In genomic region chr1:226934483-226935237, GRCh38 we compare ENCODE assay signal across 24 cellular contexts. TPM values are rescaled to one million over a fixed set of nuclear protein-coding genes. Genes with fewer than 3 reads are reported as not detected.
DNase-seq lines count a peak whose midpoint lies in the region; ATAC-seq, FAIRE-seq and TF ChIP-seq lines count a peak whose summit lies in the region.
"Had no signal": no experiment of that assay in that cellular context is flagged by ENCODE, and none has a peak within 500 bp of the region (broad histone marks: within the 10 kb centered on the region; RNA-seq: fewer than 3 reads in every experiment).

No MANE protein-coding gene starts in this region.

- intact Hi-C loops in HepG2 (cut with micrococcal nuclease; ENCODE audit: unreplicated experiment) (loop anchor here (10.0 kb wide), 1 partner anchor 1150 kb away; the partner anchor contains the start of gene ARF1), right lobe of liver (cut with DNase I) (no loop called here)

- no peaks in the 10 kb centered on the region for H4K20me1 ChIP-seq in HepG2 (ENCODE audit: insufficient read depth, low read length)
- H4K20me1 ChIP-seq in Karpas-422 (ENCODE audit: insufficient read depth, low read depth, low read length), result no peaks in the 10 kb centered on the region
- H4K20me1 ChIP-seq: BLaER1 treated with 17β-estradiol and CSF1 and Interleukin-3, amounts not matched to agents 10 nM and 100 nM had no signal

- H2AFZ ChIP-seq in HepG2 (ENCODE audit: low read length) (no peak overlapping the region), Karpas-422 (ENCODE audit: low read length) (no peak overlapping the region)

- H3K9ac ChIP-seq in HepG2 (ENCODE audit: insufficient read depth, low read depth, low read length), result no peak overlapping the region
- H3K9ac ChIP-seq in Karpas-422 (ENCODE audit: low read length), result no peak overlapping the region
- H3K9ac ChIP-seq: BLaER1 treated with 17β-estradiol and CSF1 and Interleukin-3, amounts not matched to agents 10 nM and 100 nM had no signal

- H3K79me2 ChIP-seq in HepG2 (ENCODE audit: insufficient read depth, low read length) (no peaks in the 10 kb centered on the region), Karpas-422 (ENCODE audit: low read length) (no peaks in the 10 kb centered on the region)

- H3K4me2 ChIP-seq in HepG2 (ENCODE audit: low read depth, low read length), result no peak overlapping the region
- no peak overlapping the region for H3K4me2 ChIP-seq in Karpas-422 (ENCODE audit: low read depth, low read length, poor library complexity, severe bottlenecking)
- H3K4me2 ChIP-seq: A549; BLaER1 treated with 17β-estradiol and CSF1 and Interleukin-3, amounts not matched to agents 10 nM and 100 nM had no signal

- H3K9me3 ChIP-seq in HepG2 (ENCODE audit: low read length), result peaks cover 14% of the 10 kb centered on the region
- H3K9me3 ChIP-seq in right lobe of liver, result peaks cover 0 to 6% (median 0%) of the 10 kb centered on the region in 4 donors
- peaks cover 17% of the 10 kb centered on the region for H3K9me3 ChIP-seq in Karpas-422 (ENCODE audit: low read length)
- H3K9me3 ChIP-seq: BE2C had no signal

- no peak for DNase-seq in HepG2 (ENCODE audit: low spot score)
- DNase-seq in right lobe of liver, result no peak
- DNase-seq in Karpas-422, result peak; percentile 42
- DNase-seq in astrocyte of the spinal cord (ENCODE audit: low read depth, low spot score), result peak; percentile 2
- DNase-seq in NCI-H1417 (lab: John Stamatoyannopoulos, UW), result no peak
- DNase-seq in NCI-H1417 treated with DMSO at 0.1 percent for 48 hours (lab: John Stamatoyannopoulos, UW), result no peak
- DNase-seq in anterior cingulate cortex (lab: John Stamatoyannopoulos, UW), result no peak
- DNase-seq: 8988T; ACHN; AML-193; BE2C; Calu3; CD4-positive, alpha-beta T cell; CD8-positive, alpha-beta memory T cell; DMS53; DMS79 treated with DMSO at 0.1 percent for 48 hours; GF-D8; GOT3 had no signal

- H3K36me3 ChIP-seq in HepG2 (replicated peaks in 1 of 2; ENCODE audit: control insufficient read depth in 1 of 2, insufficient read depth in 2 of 2, low read length in 2 of 2) (no peaks in the 10 kb centered on the region), right lobe of liver (no peaks in the 10 kb centered on the region), Karpas-422 (ENCODE audit: insufficient read depth, low read length) (no peaks in the 10 kb centered on the region)
- H3K36me3 ChIP-seq: BE2C, HAP-1 had no signal

- WGBS in HepG2 (ENCODE audit: low lambda C conversion rate), result 94% methylated on average over 3 of the region's 3 CpGs
- WGBS in right lobe of liver (ENCODE audit: insufficient coverage, low coverage, low lambda C conversion rate, missing lambda C conversion rate), result 59% methylated on average over 2 of the region's 3 CpGs

- TF ChIP-seq EP300 in HepG2 (IDR thresholded peaks at IDR 0.05; ENCODE audit: low read depth in 2 of 2, low read length in 2 of 2), result no peak
- TF ChIP-seq EP300 in HepG2 (CRISPR knock-in tag; IDR thresholded peaks at IDR 0.05; ENCODE audit: borderline replicate concordance), result no peak

- H3K4me1 ChIP-seq in HepG2 (ENCODE audit: insufficient read depth, low read length) (peaks cover 17% of the 10 kb centered on the region), right lobe of liver (peaks cover 0 to 9% (median 2%) of the 10 kb centered on the region in 4 donors), Karpas-422 (ENCODE audit: low read length) (peaks cover 14% of the 10 kb centered on the region)

- no peak for FAIRE-seq in HepG2 (lab: Jason Lieb, UNC)
- FAIRE-seq: A549, GM12891, GM18507, H54 had no signal

- H3K27me3 ChIP-seq in HepG2 (ENCODE audit: control insufficient read depth in 1 of 2, insufficient read depth in 2 of 2, low read length in 2 of 2) (no peaks in the 10 kb centered on the region), right lobe of liver (no peaks in the 10 kb centered on the region), Karpas-422 (ENCODE audit: low read length) (peaks cover 3% of the 10 kb centered on the region; the same call in 1 of the 2 replicates)
- H3K27me3 ChIP-seq: BE2C; BLaER1 treated with 17β-estradiol and CSF1 and Interleukin-3, amounts not matched to agents 10 nM and 100 nM had no signal

- TF ChIP-seq POLR2A in HepG2 (IDR thresholded peaks at IDR 0.05; ENCODE audit: insufficient read depth in 1 of 2, low read depth in 2 of 2, low read length in 2 of 2) (no peak), right lobe of liver (IDR thresholded peaks at IDR 0.05) (no peak)

- H3K4me3 ChIP-seq in HepG2 (replicated peaks in 1 of 3; ENCODE audit: insufficient read depth in 1 of 3, low read depth in 2 of 3, low read length in 3 of 3) (no peak overlapping the region), right lobe of liver (no peak overlapping the region), Karpas-422 (ENCODE audit: low read length) (no peak overlapping the region), astrocyte of the spinal cord (ENCODE audit: low read depth, low read length) (no peak overlapping the region)
- H3K4me3 ChIP-seq: A549; BLaER1 treated with 17β-estradiol and CSF1 and Interleukin-3, amounts not matched to agents 10 nM and 100 nM; HAP-1 had no signal

- no TSS peak for BruUV-seq in HepG2 (replicated peaks; lab: Mats Ljungman, UMichigan)

- POLR2A ChIA-PET in HepG2 (lab: Yijun Ruan, JAX), result no interaction called here

- TF ChIP-seq RAD21 in HepG2 (CRISPR knock-in tag; IDR thresholded peaks at IDR 0.05), result no peak

- H3K27ac ChIP-seq in HepG2 (ENCODE audit: extremely low read length, insufficient read depth, low read length), result no peak overlapping the region
- H3K27ac ChIP-seq in right lobe of liver, result no peak overlapping the region
- no peak overlapping the region for H3K27ac ChIP-seq in Karpas-422 (ENCODE audit: low read length)
- H3K27ac ChIP-seq: A549; BLaER1 treated with 17β-estradiol and CSF1 and Interleukin-3, amounts not matched to agents 10 nM and 100 nM had no signal

- TF ChIP-seq CTCF in HepG2 (CRISPR knock-in tag; IDR thresholded peaks at IDR 0.05) (no peak), right lobe of liver (IDR thresholded peaks at IDR 0.05) (no peak), astrocyte of the spinal cord (IDR thresholded peaks at IDR 0.05; ENCODE audit: low read depth, low read length) (no peak)

- CTCF ChIA-PET in HepG2 (lab: Yijun Ruan, JAX; ENCODE audit: low intra/inter-chr PET ratio, low total read pairs), result no interaction called here

- no peaks in the 10 kb centered on the region for H3K9me2 ChIP-seq in Karpas-422 (replicated peaks; ENCODE audit: insufficient read depth, low read length)

- in situ Hi-C loops in HepG2 (cut with HindIII; ENCODE audit: extremely low pct_ligation_motif_present, low pct_unique_long_range_greater_than_20kb), result no loop called here
- in situ Hi-C loops in astrocyte of the spinal cord (cut with HindIII; ENCODE audit: low sequenced_read_pairs), result no loop called here

- ATAC-seq in HepG2 (no peak), right lobe of liver (no peak)
- ATAC-seq: A549 had no signal

TF ChIP-seq in HepG2, 621 proteins besides CTCF, POLR2A, EP300 and RAD21 (continues in another document):
- TF ChIP-seq ZNF709 (CRISPR knock-in tag; IDR thresholded peaks at IDR 0.05), result peak; percentile 95; the same call in 1 of the 2 replicates
- no peak for TF ChIP-seq ZNF589 (CRISPR knock-in tag; conservative IDR thresholded peaks at IDR 0.05)
- peak; percentile 98 for TF ChIP-seq ZNF160 (CRISPR knock-in tag; IDR thresholded peaks at IDR 0.05)
- TF ChIP-seq IKZF1 (IDR thresholded peaks at IDR 0.05), result no peak
- TF ChIP-seq ZSCAN9 (CRISPR knock-in tag; IDR thresholded peaks at IDR 0.05; ENCODE audit: borderline replicate concordance), result no peak
- TF ChIP-seq ZNF543 (CRISPR knock-in tag; IDR thresholded peaks at IDR 0.05), result no peak
- TF ChIP-seq PBX3 (CRISPR knock-in tag; IDR thresholded peaks at IDR 0.05; ENCODE audit: borderline replicate concordance), result no peak

RNA-seq across cellular contexts. Expression of gene COQ8A, which starts 5.4 kb away (rescaled TPM):
- total RNA-seq in HepG2 (2016; rRNA removed; fragmentation: Illumina TruSeq; extraction: Trizol) (63.3 and 88.7 TPM in 2 replicates), right lobe of liver (10 to 100 TPM; 51.6 to 78.1 (median 69.6) TPM)
- 25.9 and 28.8 TPM in 2 replicates for total RNA-seq in HepG2 (2016; cell fraction: cytosol; rRNA removed; fragmentation: Illumina TruSeq; extraction: Trizol; ENCODE audit: low read depth)
- total RNA-seq in HepG2 (2016; cell fraction: insoluble cytoplasmic fraction; rRNA removed; fragmentation: Illumina TruSeq; extraction: Trizol), result 60.2 and 93.0 TPM in 2 replicates
- 26.6 and 26.8 TPM in 2 replicates for total RNA-seq in HepG2 (2016; cell fraction: membrane; rRNA removed; fragmentation: Illumina TruSeq; extraction: Trizol)
- 66.7 and 69.0 TPM in 2 replicates for total RNA-seq in HepG2 (2016; cell fraction: nucleus; rRNA removed; fragmentation: Illumina TruSeq; extraction: Trizol)
- 60.4 and 72.2 TPM in 2 replicates for polyA plus RNA-seq in HepG2 (2011; rRNA removed)
- polyA plus RNA-seq in HepG2 (2011; cell fraction: cytosol; rRNA removed), result 53.6 and 65.9 TPM in 2 replicates
- 117 and 151 TPM in 2 replicates for polyA plus RNA-seq in HepG2 (2011; cell fraction: nucleus; rRNA removed)
- polyA plus RNA-seq in HepG2 (2012), result 69.4 and 75.0 TPM in 2 replicates
- polyA plus RNA-seq in HepG2 (2016; cell fraction: cytosol; fragmentation: Illumina TruSeq; extraction: Trizol; ENCODE audit: low read depth), result 6.0 and 6.9 TPM in 2 replicates
- 55.2 and 65.3 TPM in 2 replicates for polyA plus RNA-seq in HepG2 (2016; cell fraction: insoluble cytoplasmic fraction; fragmentation: Illumina TruSeq; extraction: Trizol; ENCODE audit: low read depth)
- 14.1 and 15.8 TPM in 2 replicates for polyA plus RNA-seq in HepG2 (2016; cell fraction: membrane; fragmentation: Illumina TruSeq; extraction: Trizol; ENCODE audit: low read depth)
- 146 and 150 TPM in 2 replicates for polyA plus RNA-seq in HepG2 (2016; cell fraction: nucleus; fragmentation: Illumina TruSeq; extraction: Trizol; ENCODE audit: insufficient read depth, low read depth)
- polyA minus RNA-seq in HepG2 (2011; rRNA and poly(A)+ RNA removed; ENCODE audit: low replicate concordance), result 30.4 and 75.1 TPM in 2 replicates
- polyA minus RNA-seq in HepG2 (2011; cell fraction: cytosol; rRNA and poly(A)+ RNA removed), result 31.1 and 31.3 TPM in 2 replicates
- 28.2 and 38.1 TPM in 2 replicates for polyA minus RNA-seq in HepG2 (2011; cell fraction: nucleus; rRNA and poly(A)+ RNA removed)
- 12.7 and 22.6 TPM in 2 replicates for total RNA-seq in Karpas-422 (2014; rRNA removed; shearing (Covaris generic); ENCODE audit: low replicate concordance)

Comparison
In these comparisons a context has a peak if more than half of its experiments do, and no peak if none do; other contexts are left out.
1. DNase-seq: peak in Karpas-422 (single experiment) and astrocyte of the spinal cord (single experiment); none in HepG2 (single experiment), right lobe of liver (0 of 3), NCI-H1417 (0 of 3), NCI-H1417 treated with DMSO at 0.1 percent for 48 hours (single experiment) and anterior cingulate cortex (0 of 58).